ENCODE assay signal across 13 cellular contexts in genomic region chr7:74199551-74200355, GRCh38. TPM values are rescaled to one million over a fixed set of nuclear protein-coding genes. Genes with fewer than 3 reads are reported as not detected.
DNase-seq lines count a peak whose midpoint lies in the region; ATAC-seq lines count a peak whose summit lies in the region.
"Had no signal": no experiment of that assay in that cellular context is flagged by ENCODE, and none has a peak within 500 bp of the region (broad histone marks: within the 10 kb centered on the region; RNA-seq: fewer than 3 reads in every experiment).

No MANE protein-coding gene starts in this region.

- CTCF ChIA-PET in activated naive CD4-positive, alpha-beta T cell treated with anti-CD3 and anti-CD28 coated beads, Interleukin-2, amount 10 ng/mL, durations not matched to agents 7 days and 5 days (lab: Charles Lee) = interaction anchor here (0.6 to 7.0 kb wide), 3 partner anchors 69 to 132 kb away, joined by 3 to 65 read pairs (median 3); no protein-coding TSS in a partner anchor
- CTCF ChIA-PET in activated CD8-positive, alpha-beta memory T cell treated with anti-CD3 and anti-CD28 coated beads, Interleukin-2, amount 10 ng/mL, durations not matched to agents 7 days and 5 days (lab: Charles Lee) = interaction anchor here (0.9 to 3.2 kb wide), 4 partner anchors 8 to 206 kb away, joined by 3 to 24 read pairs (median 4); no protein-coding TSS in a partner anchor
- CTCF ChIA-PET in naive thymus-derived CD4-positive, alpha-beta T cell (lab: Charles Lee) = interaction anchor here (0.6 to 1.2 kb wide), 2 partner anchors 149 to 203 kb away, joined by 3 read pairs; no protein-coding TSS in a partner anchor

- H3K36me3 ChIP-seq in naive thymus-derived CD4-positive, alpha-beta T cell (ENCODE audit: control insufficient read depth in 2 of 3, insufficient read depth in 3 of 3, low read length in 3 of 3) = peaks cover 2 to 21% (median 4%) of the 10 kb centered on the region in 3 experiments

- H3K4me3 ChIP-seq in naive thymus-derived CD4-positive, alpha-beta T cell (ENCODE audit: low read length) = no peak overlapping the region
- H3K4me3 ChIP-seq: gastrocnemius medialis, SK-N-MC had no signal

- peaks cover 6% of the 10 kb centered on the region for H3K27me3 Mint-ChIP-seq in activated naive CD4-positive, alpha-beta T cell treated with anti-CD3 and anti-CD28 coated beads, Interleukin-2, amount 10 ng/mL, durations not matched to agents 7 days and 5 days
- H3K27me3 Mint-ChIP-seq in stimulated activated naive B cell treated with anti-CD40 and anti-IgM and Interleukin-4, amounts not matched to agents 10 μg/mL and 1 μg/mL and 100 μg/mL, for 72 hours = peaks cover 0 to 4% of the 10 kb centered on the region in 2 donors
- peaks cover 3% of the 10 kb centered on the region for H3K27me3 Mint-ChIP-seq in activated CD8-positive, alpha-beta memory T cell treated with anti-CD3 and anti-CD28 coated beads, Interleukin-2, amount 10 ng/mL, durations not matched to agents 7 days and 5 days
- H3K27me3 Mint-ChIP-seq in naive thymus-derived CD4-positive, alpha-beta T cell = peaks cover 0 to 4% (median 0%) of the 10 kb centered on the region in 5 donors

- no peak for DNase-seq in activated naive CD4-positive, alpha-beta T cell treated with anti-CD3 and anti-CD28 coated beads, Interleukin-2, amount 10 ng/mL, durations not matched to agents 7 days and 5 days
- DNase-seq in activated naive CD4-positive, alpha-beta T cell (lab: John Stamatoyannopoulos, UW) = no peak
- peak; percentile 55 for DNase-seq in RPMI7951 (ENCODE audit: low read depth)
- peak; percentile 39 for DNase-seq in fibroblast of peridontal ligament (ENCODE audit: extremely low read depth)
- no peak for DNase-seq in stimulated activated naive B cell treated with anti-CD40 and anti-IgM and Interleukin-4, amounts not matched to agents 10 μg/mL and 1 μg/mL and 100 μg/mL, for 72 hours
- no peak for DNase-seq in activated CD8-positive, alpha-beta memory T cell treated with anti-CD3 and anti-CD28 coated beads, Interleukin-2, amount 10 ng/mL, durations not matched to agents 7 days and 5 days
- DNase-seq in naive thymus-derived CD4-positive, alpha-beta T cell = no peak
- no peak for DNase-seq in NCI-H748 (lab: John Stamatoyannopoulos, UW; ENCODE audit: unreplicated experiment)
- DNase-seq: gastrocnemius medialis; NCI-H1092 treated with DMSO at 0.1 percent for 48 hours; NCI-H69; stimulated activated CD4-positive, alpha-beta T cell treated with anti-CD3 and anti-CD28 coated beads, Interleukin-12 subunit alpha, Interleukin-12 subunit beta, amount 100 ng/mL, for 4 hours had no signal

- H3K4me3 Mint-ChIP-seq in activated naive CD4-positive, alpha-beta T cell treated with anti-CD3 and anti-CD28 coated beads, Interleukin-2, amount 10 ng/mL, durations not matched to agents 7 days and 5 days = no peak overlapping the region
- no peak overlapping the region for H3K4me3 Mint-ChIP-seq in stimulated activated naive B cell treated with anti-CD40 and anti-IgM and Interleukin-4, amounts not matched to agents 10 μg/mL and 1 μg/mL and 100 μg/mL, for 72 hours
- H3K4me3 Mint-ChIP-seq in activated CD8-positive, alpha-beta memory T cell treated with anti-CD3 and anti-CD28 coated beads, Interleukin-2, amount 10 ng/mL, durations not matched to agents 7 days and 5 days = no peak overlapping the region
- no peak overlapping the region for H3K4me3 Mint-ChIP-seq in naive thymus-derived CD4-positive, alpha-beta T cell

- intact Hi-C loops in naive thymus-derived CD4-positive, alpha-beta T cell (cut with micrococcal nuclease) = no loop called here

- peak overlapping the region; percentile 64 for H3K27ac Mint-ChIP-seq in activated naive CD4-positive, alpha-beta T cell treated with anti-CD3 and anti-CD28 coated beads, Interleukin-2, amount 10 ng/mL, durations not matched to agents 7 days and 5 days
- peak overlapping the region; percentile 25 for H3K27ac Mint-ChIP-seq in stimulated activated naive B cell treated with anti-CD40 and anti-IgM and Interleukin-4, amounts not matched to agents 10 μg/mL and 1 μg/mL and 100 μg/mL, for 72 hours
- no peak overlapping the region for H3K27ac Mint-ChIP-seq in activated CD8-positive, alpha-beta memory T cell treated with anti-CD3 and anti-CD28 coated beads, Interleukin-2, amount 10 ng/mL, durations not matched to agents 7 days and 5 days
- H3K27ac Mint-ChIP-seq in naive thymus-derived CD4-positive, alpha-beta T cell = peak overlapping the region in 2 of 9 donors; percentile 41 to 47

- peaks cover 0 to 6% of the 10 kb centered on the region in 2 donors for H3K4me1 ChIP-seq in naive thymus-derived CD4-positive, alpha-beta T cell (ENCODE audit: control insufficient read depth in 2 of 2, insufficient read depth in 2 of 2, low read length in 2 of 2)
- H3K4me1 ChIP-seq: gastrocnemius medialis had no signal

- H3K27ac ChIP-seq in naive thymus-derived CD4-positive, alpha-beta T cell (ENCODE audit: low read depth, low read length) = no peak overlapping the region
- H3K27ac ChIP-seq: gastrocnemius medialis, SK-N-MC had no signal

- H3K27me3 ChIP-seq in naive thymus-derived CD4-positive, alpha-beta T cell (ENCODE audit: control insufficient read depth in 2 of 2, insufficient read depth in 2 of 2, low read length in 2 of 2) = no peaks in the 10 kb centered on the region
- H3K27me3 ChIP-seq: gastrocnemius medialis had no signal

- H3K9me3 ChIP-seq in naive thymus-derived CD4-positive, alpha-beta T cell (ENCODE audit: control insufficient read depth in 2 of 3, low read length in 3 of 3) = no peaks in the 10 kb centered on the region
- H3K9me3 ChIP-seq: gastrocnemius medialis had no signal

- H3K9me3 Mint-ChIP-seq in activated naive CD4-positive, alpha-beta T cell treated with anti-CD3 and anti-CD28 coated beads, Interleukin-2, amount 10 ng/mL, durations not matched to agents 7 days and 5 days = no peaks in the 10 kb centered on the region
- no peaks in the 10 kb centered on the region for H3K9me3 Mint-ChIP-seq in stimulated activated naive B cell treated with anti-CD40 and anti-IgM and Interleukin-4, amounts not matched to agents 10 μg/mL and 1 μg/mL and 100 μg/mL, for 72 hours
- H3K9me3 Mint-ChIP-seq in activated CD8-positive, alpha-beta memory T cell treated with anti-CD3 and anti-CD28 coated beads, Interleukin-2, amount 10 ng/mL, durations not matched to agents 7 days and 5 days (ENCODE audit: low read depth) = no peaks in the 10 kb centered on the region
- H3K9me3 Mint-ChIP-seq in naive thymus-derived CD4-positive, alpha-beta T cell = peaks cover 0 to 3% (median 0%) of the 10 kb centered on the region in 11 donors

- H3K4me1 Mint-ChIP-seq in activated naive CD4-positive, alpha-beta T cell treated with anti-CD3 and anti-CD28 coated beads, Interleukin-2, amount 10 ng/mL, durations not matched to agents 7 days and 5 days = peaks cover 21% of the 10 kb centered on the region
- H3K4me1 Mint-ChIP-seq in stimulated activated naive B cell treated with anti-CD40 and anti-IgM and Interleukin-4, amounts not matched to agents 10 μg/mL and 1 μg/mL and 100 μg/mL, for 72 hours = peaks cover 14 to 27% of the 10 kb centered on the region in 2 donors
- H3K4me1 Mint-ChIP-seq in activated CD8-positive, alpha-beta memory T cell treated with anti-CD3 and anti-CD28 coated beads, Interleukin-2, amount 10 ng/mL, durations not matched to agents 7 days and 5 days = peaks cover 18% of the 10 kb centered on the region
- H3K4me1 Mint-ChIP-seq in naive thymus-derived CD4-positive, alpha-beta T cell = peaks cover 7 to 28% (median 13%) of the 10 kb centered on the region in 7 donors

- H3K36me3 Mint-ChIP-seq in activated naive CD4-positive, alpha-beta T cell treated with anti-CD3 and anti-CD28 coated beads, Interleukin-2, amount 10 ng/mL, durations not matched to agents 7 days and 5 days = peaks cover 18% of the 10 kb centered on the region
- H3K36me3 Mint-ChIP-seq in stimulated activated naive B cell treated with anti-CD40 and anti-IgM and Interleukin-4, amounts not matched to agents 10 μg/mL and 1 μg/mL and 100 μg/mL, for 72 hours = peaks cover 5 to 30% of the 10 kb centered on the region in 2 donors
- peaks cover 16% of the 10 kb centered on the region for H3K36me3 Mint-ChIP-seq in activated CD8-positive, alpha-beta memory T cell treated with anti-CD3 and anti-CD28 coated beads, Interleukin-2, amount 10 ng/mL, durations not matched to agents 7 days and 5 days
- H3K36me3 Mint-ChIP-seq in naive thymus-derived CD4-positive, alpha-beta T cell = peaks cover 0 to 13% (median 5%) of the 10 kb centered on the region in 5 donors

- no peak for ATAC-seq in stimulated activated naive B cell treated with anti-CD40 and anti-IgM and Interleukin-4, amounts not matched to agents 10 μg/mL and 1 μg/mL and 100 μg/mL, for 72 hours (replicated peaks)
- ATAC-seq in activated CD8-positive, alpha-beta memory T cell treated with anti-CD3 and anti-CD28 coated beads, Interleukin-2, amount 10 ng/mL, durations not matched to agents 7 days and 5 days = no peak
- no peak for ATAC-seq in naive thymus-derived CD4-positive, alpha-beta T cell
- ATAC-seq: gastrocnemius medialis had no signal

- POLR2A ChIA-PET in naive thymus-derived CD4-positive, alpha-beta T cell (lab: Charles Lee) = interaction anchor here (1.1 kb wide), 1 partner anchor 8 kb away, joined by 4 read pairs; no protein-coding TSS in a partner anchor

RNA-seq across cellular contexts. Expression of gene LAT2, which starts 10.1 kb away (rescaled TPM):
- total RNA-seq in RPMI7951 (2014; rRNA removed; shearing (Covaris generic)) = 0.24 TPM in 1 of 2 replicates, not detected in the other
- 10 to 100 TPM; 15.3 to 17.6 TPM for total RNA-seq in activated CD8-positive, alpha-beta memory T cell treated with anti-CD3 and anti-CD28 coated beads, Interleukin-2, amount 10 ng/mL, durations not matched to agents 7 days and 5 days
- 10 to 100 TPM in 3 of 5 experiments, 1 to 10 TPM in 2; 2.6 to 67.0 (median 10.5) TPM for total RNA-seq in naive thymus-derived CD4-positive, alpha-beta T cell
- 1 to 10 TPM in 1 of 2 donors, under 1 TPM in 1; 0.69 to 1.5 TPM for polyA plus RNA-seq in naive thymus-derived CD4-positive, alpha-beta T cell

RNA-seq across cellular contexts. Expression of gene EIF4H, which starts 25.6 kb away (rescaled TPM):
- 190 and 239 TPM in 2 replicates for total RNA-seq in RPMI7951 (2014; rRNA removed; shearing (Covaris generic))
- 100 to 1,000 TPM; 278 to 322 TPM for total RNA-seq in activated CD8-positive, alpha-beta memory T cell treated with anti-CD3 and anti-CD28 coated beads, Interleukin-2, amount 10 ng/mL, durations not matched to agents 7 days and 5 days
- total RNA-seq in naive thymus-derived CD4-positive, alpha-beta T cell = 100 to 1,000 TPM; 163 to 284 (median 223) TPM
- polyA plus RNA-seq in naive thymus-derived CD4-positive, alpha-beta T cell = 100 to 1,000 TPM; 256 to 280 TPM

RNA-seq across cellular contexts. Expression of gene RFC2, which starts 54.4 kb away (rescaled TPM):
- total RNA-seq in RPMI7951 (2014; rRNA removed; shearing (Covaris generic)) = 68.5 and 75.1 TPM in 2 replicates
- total RNA-seq in activated CD8-positive, alpha-beta memory T cell treated with anti-CD3 and anti-CD28 coated beads, Interleukin-2, amount 10 ng/mL, durations not matched to agents 7 days and 5 days = 10 to 100 TPM; 70.5 to 76.8 TPM
- 10 to 100 TPM; 12.0 to 51.7 (median 15.2) TPM for total RNA-seq in naive thymus-derived CD4-positive, alpha-beta T cell
- polyA plus RNA-seq in naive thymus-derived CD4-positive, alpha-beta T cell = 10 to 100 TPM; 21.4 to 23.7 TPM

Comparison
In these comparisons a context has a peak if more than half of its experiments do, and no peak if none do; other contexts are left out.
1. DNase-seq: peak in RPMI7951 (single experiment) and fibroblast of peridontal ligament (single experiment); none in activated naive CD4-positive, alpha-beta T cell treated with anti-CD3 and anti-CD28 coated beads, Interleukin-2, amount 10 ng/mL, durations not matched to agents 7 days and 5 days (single experiment), activated naive CD4-positive, alpha-beta T cell (0 of 4), stimulated activated naive B cell treated with anti-CD40 and anti-IgM and Interleukin-4, amounts not matched to agents 10 μg/mL and 1 μg/mL and 100 μg/mL, for 72 hours (single experiment), activated CD8-positive, alpha-beta memory T cell treated with anti-CD3 and anti-CD28 coated beads, Interleukin-2, amount 10 ng/mL, durations not matched to agents 7 days and 5 days (single experiment), naive thymus-derived CD4-positive, alpha-beta T cell (0 of 9) and NCI-H748 (single experiment).